16 cellular contexts compared by ENCODE assay signal in the genomic region with DNA sequence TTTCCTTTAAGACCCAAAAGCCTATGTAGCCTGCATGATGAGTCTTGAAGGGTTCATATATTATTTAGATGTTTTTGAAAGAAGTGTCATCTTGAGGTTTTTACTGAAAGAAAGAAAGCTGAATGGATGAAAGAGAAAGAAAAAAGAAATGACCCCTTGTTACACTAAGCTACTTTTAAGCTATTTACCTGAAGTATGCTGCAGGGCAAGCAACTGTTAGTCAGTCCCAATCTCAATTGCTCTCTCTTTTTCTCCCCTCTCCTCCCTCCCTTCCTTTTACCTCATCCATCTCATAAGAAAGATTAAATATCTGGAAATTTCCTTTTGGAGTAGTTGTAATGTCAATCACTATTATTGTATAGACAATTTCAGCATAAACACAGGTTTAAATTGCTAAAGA.
DNase-seq lines count a peak whose midpoint lies in the region; FAIRE-seq and TF ChIP-seq lines count a peak whose summit lies in the region.
"Had no signal": no experiment of that assay in that cellular context is flagged by ENCODE, and none has a peak within 500 bp of the region (broad histone marks: within the 10 kb centered on the region; RNA-seq: fewer than 3 reads in every experiment).

No MANE protein-coding gene starts in this region.

- no peak overlapping the region for H2BK20ac ChIP-seq in H1 (ENCODE audit: low read length)

- no peaks in the 10 kb centered on the region for H3K79me1 ChIP-seq in H1 (ENCODE audit: low read depth, low read length)

- H3K36me3 Mint-ChIP-seq in nephron (ENCODE audit: low read depth), result no peaks in the 10 kb centered on the region
- H3K36me3 Mint-ChIP-seq: CD8-positive, alpha-beta T cell had no signal

- no peak overlapping the region for H2BK15ac ChIP-seq in H1 (ENCODE audit: low read length)

- H3K4me2 ChIP-seq in H1 (ENCODE audit: insufficient read depth in 1 of 2, low read depth in 2 of 2, low read length in 2 of 2), result peak overlapping the region; percentile 52 to 54; a peak in 3 of 4 replicates
- H3K4me2 ChIP-seq: BLaER1 had no signal

- TF ChIP-seq RAD21 in H1 (IDR thresholded peaks at IDR 0.05 in 1 of 2, conservative IDR thresholded peaks at IDR 0.05 in 1 of 2; ENCODE audit: low read depth in 2 of 2, low read length in 2 of 2), result no peak

- H4K91ac ChIP-seq in H1 (replicated peaks; ENCODE audit: insufficient read length, low read length), result no peak overlapping the region

- TF ChIP-seq POLR2A in H1 (IDR thresholded peaks at IDR 0.05; ENCODE audit: control extremely low read depth in 1 of 2, low read depth in 2 of 2, low read length in 2 of 2), result no peak

- H2BK5ac ChIP-seq in H1 (ENCODE audit: low read depth, low read length), result no peak overlapping the region

- H3K56ac ChIP-seq in H1 (replicated peaks; ENCODE audit: insufficient read length, low read depth, low read length), result no peak overlapping the region

- H3K4me1 ChIP-seq in ES-I3 (ENCODE audit: insufficient read depth, low read length) (peaks cover 19% of the 10 kb centered on the region), H1 (replicated peaks in 1 of 4; ENCODE audit: control insufficient read depth in 3 of 4, insufficient read depth in 4 of 4, low read length in 3 of 4) (peaks cover 0 to 16% (median 4%) of the 10 kb centered on the region in 4 experiments; a peak in 3 of 7 replicates)
- H3K4me1 ChIP-seq: BLaER1 had no signal

- H3K9me3 Mint-ChIP-seq in nephron, result peaks cover 2% of the 10 kb centered on the region

- H3K27me3 ChIP-seq in MG63, result no peaks in the 10 kb centered on the region
- H3K27me3 ChIP-seq in H1 (replicated peaks in 1 of 4; ENCODE audit: control insufficient read depth in 3 of 4, extremely low read depth in 1 of 4, insufficient read depth in 3 of 4, low read length in 3 of 4), result no peaks in the 10 kb centered on the region
- H3K27me3 ChIP-seq: BLaER1 had no signal

- H4K5ac ChIP-seq in H1 (ENCODE audit: insufficient read length, low read depth, low read length), result peak overlapping the region; percentile 99

- H4K8ac ChIP-seq in H1 (ENCODE audit: extremely low read depth, insufficient read depth, low read length), result no peak overlapping the region

- POLR2A ChIA-PET in H1 (lab: Charles Lee; ENCODE audit: partially characterized antibody) (no interaction called here), GM10248 (lab: Yijun Ruan, JAX) (no interaction called here)

- no peaks in the 10 kb centered on the region for H4K20me1 ChIP-seq in H1 (replicated peaks in 1 of 2; ENCODE audit: control insufficient read depth in 1 of 2, insufficient read depth in 2 of 2, low read length in 2 of 2)
- H4K20me1 ChIP-seq: BLaER1 had no signal

- CTCF ChIA-PET in H1 (lab: Charles Lee; ENCODE audit: partially characterized antibody), result interaction anchor here (0.7 kb wide), 1 partner anchor 173 kb away, joined by 3 read pairs; no protein-coding TSS in a partner anchor
- CTCF ChIA-PET in GM10248 (lab: Yijun Ruan, JAX), result interaction anchor here (1.1 kb wide), 1 partner anchor 33 kb away, joined by 3 read pairs; no protein-coding TSS in a partner anchor

- H3K18ac ChIP-seq in H1 (ENCODE audit: extremely low read depth, low read length), result no peak overlapping the region; the same call in 1 of the 2 replicates

- H3K4me1 Mint-ChIP-seq in nephron, result peaks cover 18% of the 10 kb centered on the region

- no peak overlapping the region for H2AFZ ChIP-seq in H1 (ENCODE audit: low read length)

- no peak overlapping the region for H3K27ac ChIP-seq in H1 (ENCODE audit: low read depth, low read length)
- H3K27ac ChIP-seq: BLaER1 had no signal

- H2BK12ac ChIP-seq in H1 (ENCODE audit: low read depth, low read length), result no peak overlapping the region

- H3K9ac ChIP-seq in ES-I3 (ENCODE audit: low read depth, low read length) (peak overlapping the region; percentile 45), H1 (replicated peaks in 1 of 4; ENCODE audit: extremely low read depth in 1 of 4, low read depth in 3 of 4, low read length in 3 of 4) (no peak overlapping the region)
- H3K9ac ChIP-seq: BLaER1 had no signal

- H3K4me3 ChIP-seq in MG63 (peak overlapping the region; percentile 18), H1 (ENCODE audit: extremely low read depth in 1 of 4, insufficient read depth in 2 of 4, low read depth in 3 of 4, low read length in 4 of 4) (peak overlapping the region in 1 of 4 experiments; percentile 37; a peak in 1 of 8 replicates)
- H3K4me3 ChIP-seq: BLaER1 had no signal

- no peaks in the 10 kb centered on the region for H3K36me3 ChIP-seq in ES-I3 (ENCODE audit: insufficient read depth, low read length)
- no peaks in the 10 kb centered on the region for H3K36me3 ChIP-seq in MG63
- H3K36me3 ChIP-seq in H1 (ENCODE audit: control insufficient read depth in 2 of 4, insufficient read depth in 4 of 4, low read length in 3 of 4), result no peaks in the 10 kb centered on the region
- H3K36me3 ChIP-seq: BLaER1 had no signal

- peak overlapping the region in 2 of 3 experiments; percentile 22 to 63 for H3K27ac Mint-ChIP-seq in nephron
- H3K27ac Mint-ChIP-seq: CD8-positive, alpha-beta T cell; HFFc6 had no signal

- no peaks in the 10 kb centered on the region for H3K23me2 ChIP-seq in H1 (ENCODE audit: low read depth, low read length)

- no peak overlapping the region for H3K4ac ChIP-seq in H1 (replicated peaks; ENCODE audit: insufficient read length, low read depth, low read length)

- no peaks in the 10 kb centered on the region for H3K79me2 ChIP-seq in H1 (ENCODE audit: control insufficient read depth in 1 of 2, insufficient read depth in 2 of 2, low read length in 2 of 2)

- no peak overlapping the region for H2AK5ac ChIP-seq in H1 (ENCODE audit: low read depth, low read length)

- H3K9me3 ChIP-seq in ES-I3 (ENCODE audit: control insufficient read depth, insufficient read depth, low read length) (no peaks in the 10 kb centered on the region), MG63 (no peaks in the 10 kb centered on the region), H1 (ENCODE audit: insufficient read depth in 2 of 2, low read depth in 1 of 2, low read length in 1 of 2) (no peaks in the 10 kb centered on the region)
- H3K9me3 ChIP-seq: BLaER1 had no signal

- no peak overlapping the region for H3K4me3 Mint-ChIP-seq in nephron
- H3K4me3 Mint-ChIP-seq: CD8-positive, alpha-beta T cell; HFFc6 had no signal

- no peak overlapping the region for H2BK120ac ChIP-seq in H1 (replicated peaks; ENCODE audit: low read depth, low read length)

- TF ChIP-seq EP300 in H1 (IDR thresholded peaks at IDR 0.05; ENCODE audit: borderline replicate concordance in 1 of 2, low read depth in 2 of 2, low read length in 2 of 2), result no peak

- H3K23ac ChIP-seq in H1 (ENCODE audit: insufficient read length), result no peak overlapping the region

- no peaks in the 10 kb centered on the region for H3K27me3 Mint-ChIP-seq in nephron (ENCODE audit: low read depth)

- TF ChIP-seq CTCF in H1 (IDR thresholded peaks at IDR 0.05; ENCODE audit: control extremely low read depth in 1 of 3, insufficient read depth in 1 of 3, low read depth in 1 of 3, low read length in 3 of 3) (no peak), nephron (IDR thresholded peaks at IDR 0.05; ENCODE audit: unreplicated experiment in 3 of 3) (no peak), GM10248 (IDR thresholded peaks at IDR 0.05; ENCODE audit: control extremely low read depth, extremely low read depth, low read depth, missing control alignments) (no peak)

- no peak overlapping the region for H3K14ac ChIP-seq in H1 (ENCODE audit: insufficient read length)

- no peak for FAIRE-seq in H1 (lab: Jason Lieb, UNC)
- FAIRE-seq: A204.1 had no signal

- DNase-seq in MG63 (no peak), H1 (ENCODE audit: low read depth in 1 of 2, low spot score in 2 of 2) (no peak), GM10248 (ENCODE audit: extremely low spot score) (no peak)
- no peak for DNase-seq in activated CD4-positive, CD25-positive, alpha-beta regulatory T cell (lab: John Stamatoyannopoulos, UW)
- no peak for DNase-seq in stimulated activated CD4-positive, alpha-beta T cell treated with anti-CD3 and anti-CD28 coated beads, Interleukin-12 subunit alpha, Interleukin-12 subunit beta, amount 100 ng/mL, for 4 hours
- no peak for DNase-seq in central memory CD4-positive, alpha-beta T cell
- DNase-seq: CD8-positive, alpha-beta T cell; GOT3; HFFc6; NCI-H1417; NCI-H187 treated with DMSO at 0.1 percent for 48 hours; NCI-H774 had no signal

TF ChIP-seq in H1, 55 proteins besides CTCF, POLR2A, EP300 and RAD21:
- TF ChIP-seq TEAD4 (IDR thresholded peaks at IDR 0.05; ENCODE audit: low read depth, low read length), result no peak
- TF ChIP-seq SP2 (IDR thresholded peaks at IDR 0.05; ENCODE audit: low read length), result no peak
- no peak for TF ChIP-seq KDM4A (IDR thresholded peaks at IDR 0.05; ENCODE audit: low read depth, low read length, severe bottlenecking)
- TF ChIP-seq EGR1 (IDR thresholded peaks at IDR 0.05; ENCODE audit: borderline replicate concordance, low read depth, low read length), result no peak
- TF ChIP-seq BRCA1 (IDR thresholded peaks at IDR 0.05; ENCODE audit: low read depth, low read length), result no peak
- no peak for TF ChIP-seq BCL11A (IDR thresholded peaks at IDR 0.05; ENCODE audit: low read depth in 2 of 2, low read length in 2 of 2)
- no peak for TF ChIP-seq ASH2L (IDR thresholded peaks at IDR 0.05; ENCODE audit: low read length)
